19 cellular contexts compared by ENCODE assay signal in the genomic region with DNA sequence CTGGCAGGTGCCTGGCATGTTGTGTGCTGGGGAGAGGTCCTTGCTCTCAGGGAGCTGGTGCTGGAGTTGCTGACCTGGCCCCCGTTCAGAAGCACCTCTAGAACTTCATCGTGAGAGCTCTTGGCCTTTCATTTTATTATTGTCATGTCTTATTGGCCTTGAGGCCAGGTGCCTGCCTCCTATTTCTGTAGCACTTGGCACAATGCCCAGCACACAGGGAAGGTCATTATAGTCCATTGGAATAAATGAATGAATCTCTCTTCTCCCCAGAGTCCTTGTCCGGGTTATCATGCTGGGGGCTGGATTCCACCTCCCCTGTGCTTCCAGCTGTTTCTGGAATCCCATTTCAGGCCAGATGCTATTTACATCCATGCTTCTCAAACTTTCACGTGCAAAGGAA.
DNase-seq lines count a peak whose midpoint lies in the region; ATAC-seq and TF ChIP-seq lines count a peak whose summit lies in the region.
"Had no signal": no experiment of that assay in that cellular context is flagged by ENCODE, and none has a peak within 500 bp of the region (broad histone marks: within the 10 kb centered on the region; RNA-seq: fewer than 3 reads in every experiment).

No MANE protein-coding gene starts in this region.

- H3K27me3 ChIP-seq in foreskin keratinocyte = no peaks in the 10 kb centered on the region

- no peak overlapping the region for H3K27ac Mint-ChIP-seq in Calu3 (ENCODE audit: unreplicated experiment)
- H3K27ac Mint-ChIP-seq: activated naive CD4-positive, alpha-beta T cell treated with anti-CD3 and anti-CD28 coated beads, Interleukin-2, amount 50 U/mL, for 72 hours; natural killer cell had no signal

- H3K27me3 Mint-ChIP-seq in Calu3 (ENCODE audit: unreplicated experiment) = peaks cover 28% of the 10 kb centered on the region

- TF ChIP-seq CTCF in Calu3 (IDR thresholded peaks at IDR 0.05; ENCODE audit: unreplicated experiment) = no peak
- no peak for TF ChIP-seq CTCF in foreskin keratinocyte (conservative IDR thresholded peaks at IDR 0.05)

- H3K4me1 ChIP-seq in foreskin keratinocyte = no peaks in the 10 kb centered on the region
- H3K4me1 ChIP-seq: spleen had no signal

- no peaks in the 10 kb centered on the region for H3K9me3 Mint-ChIP-seq in Calu3 (ENCODE audit: low read depth, unreplicated experiment)
- H3K9me3 Mint-ChIP-seq: natural killer cell had no signal

- H3K4me1 Mint-ChIP-seq in Calu3 (ENCODE audit: low read depth, unreplicated experiment) = peaks cover 19% of the 10 kb centered on the region

- CTCF ChIA-PET in Calu3 (lab: Charles Lee) = interaction anchor here (1.8 kb wide), 1 partner anchor 9 kb away, joined by 5 read pairs; no protein-coding TSS in a partner anchor

- ATAC-seq in left colon (peak; percentile 66), foreskin keratinocyte (no peak)
- ATAC-seq: activated naive CD4-positive, alpha-beta T cell treated with anti-CD3 and anti-CD28 coated beads, Interleukin-2, amount 50 U/mL, for 72 hours; natural killer cell had no signal

- H3K36me3 Mint-ChIP-seq in Calu3 (ENCODE audit: insufficient read depth, unreplicated experiment) = no peaks in the 10 kb centered on the region
- H3K36me3 Mint-ChIP-seq: activated naive CD4-positive, alpha-beta T cell treated with anti-CD3 and anti-CD28 coated beads, Interleukin-2, amount 50 U/mL, for 72 hours; natural killer cell had no signal

- peak; percentile 21 for DNase-seq in Calu3
- peak; percentile 56 for DNase-seq in G401 (ENCODE audit: low spot score)
- DNase-seq in NCI-H69 (lab: John Stamatoyannopoulos, UW) = peak; percentile 72
- DNase-seq in left colon = peak; percentile 34 to 64
- no peak for DNase-seq in kidney tubule cell (ENCODE audit: low spot score)
- DNase-seq in foreskin keratinocyte = no peak
- DNase-seq in central memory CD4-positive, alpha-beta T cell = no peak
- DNase-seq: activated T-cell treated with anti-CD3 and anti-CD28 coated beads, Interleukin-2, amount 50 U/mL, for 1 hour; AML-193; erythroblast; GM23248; mammary epithelial cell; natural killer cell; NCI-H446; posterior cingulate gyrus; spleen; SW 1271 had no signal

- intact Hi-C loops in Calu3 (cut with micrococcal nuclease; ENCODE audit: unreplicated experiment) = loop anchor here (10.0 kb wide), 1 partner anchor 1244 kb away; no protein-coding TSS in a partner anchor
- intact Hi-C loops in left colon (cut with DNase I, micrococcal nuclease) = no loop called here

- no TSS peak for BruUV-seq in Calu3 (replicated peaks; lab: Mats Ljungman, UMichigan)

- H3K27ac ChIP-seq in foreskin keratinocyte = no peak overlapping the region
- H3K27ac ChIP-seq: GM23248, spleen, thoracic aorta had no signal

- no peak overlapping the region for H3K4me3 Mint-ChIP-seq in Calu3 (ENCODE audit: low read depth, unreplicated experiment)
- H3K4me3 Mint-ChIP-seq: natural killer cell had no signal

- in situ Hi-C loops in G401 (cut with HindIII; ENCODE audit: low sequenced_read_pairs) = no loop called here

Comparison
In these comparisons a context has a peak if more than half of its experiments do, and no peak if none do; other contexts are left out.
1. DNase-seq: peak in Calu3 (single experiment), G401 (single experiment), NCI-H69 (single experiment) and left colon (2 of 2); none in kidney tubule cell (single experiment), foreskin keratinocyte (0 of 2) and central memory CD4-positive, alpha-beta T cell (single experiment).